Comparison of ENCODE assay signal across 13 cellular contexts in genomic region chr10:35236739-35237138, GRCh38.
DNase-seq lines count a peak whose midpoint lies in the region; ATAC-seq, FAIRE-seq and TF ChIP-seq lines count a peak whose summit lies in the region.
"Had no signal": no experiment of that assay in that cellular context is flagged by ENCODE, and none has a peak within 500 bp of the region (broad histone marks: within the 10 kb centered on the region; RNA-seq: fewer than 3 reads in every experiment).

No MANE protein-coding gene starts in this region.

- H3K27ac ChIP-seq in C4-2B (no peak overlapping the region), WERI-Rb-1 (no peak overlapping the region), kidney (ENCODE audit: low read depth in 2 of 2, low read length in 2 of 2) (no peak overlapping the region)

- FAIRE-seq in kidney (lab: Jason Lieb, UNC) = no peak

- no peaks in the 10 kb centered on the region for H3K4me1 Mint-ChIP-seq in HFFc6 (ENCODE audit: low read depth)

- H3K27me3 ChIP-seq in WERI-Rb-1 (ENCODE audit: insufficient read depth, low read depth, severe bottlenecking) = no peaks in the 10 kb centered on the region

- H3K36me3 ChIP-seq in WERI-Rb-1 (no peaks in the 10 kb centered on the region), kidney (ENCODE audit: control insufficient read depth in 1 of 2, insufficient read depth in 2 of 2, low read length in 2 of 2) (no peaks in the 10 kb centered on the region)

- no peaks in the 10 kb centered on the region for H3K4me1 ChIP-seq in kidney (ENCODE audit: control insufficient read depth in 1 of 2, insufficient read depth in 1 of 2, low read depth in 1 of 2, low read length in 2 of 2)

- H3K9me3 Mint-ChIP-seq in HFFc6 = no peaks in the 10 kb centered on the region

- intact Hi-C loops in kidney (cut with DNase I) = no loop called here

- no peak for DNase-seq in HFFc6
- no peak for DNase-seq in WERI-Rb-1
- DNase-seq in kidney = no peak
- DNase-seq in NOMO-1 (lab: John Stamatoyannopoulos, UW; ENCODE audit: unreplicated experiment in 2 of 2) = no peak
- DNase-seq in stimulated activated CD4-positive, alpha-beta T cell treated with anti-CD3 and anti-CD28 coated beads, Interleukin-4, amount 100 ng/mL, for 1 hour = no peak
- no peak for DNase-seq in KBM-7
- DNase-seq: activated effector memory CD4-positive, alpha-beta T cell treated with Interleukin-2 at 50 U/mL for 16 hours; mesenchymal stem cell; stimulated activated CD4-positive, alpha-beta T cell treated with anti-CD3 and anti-CD28 coated beads, Interleukin-15, amount 100 ng/mL, for 24 hours; substantia nigra; T-helper 17 cell had no signal

- ATAC-seq in GM21381 (IDR thresholded peaks at IDR 0.05; ENCODE audit: unreplicated experiment) = no peak
- ATAC-seq: T-helper 17 cell had no signal

- no peak overlapping the region for H3K9ac ChIP-seq in kidney (ENCODE audit: low read length in 2 of 2)

- no peak overlapping the region for H3K4me3 Mint-ChIP-seq in HFFc6
- H3K4me3 Mint-ChIP-seq: T-helper 17 cell had no signal

- H3K27me3 Mint-ChIP-seq in HFFc6 (ENCODE audit: insufficient read depth) = peaks cover 2% of the 10 kb centered on the region; the same call in 1 of the 2 replicates

- no peaks in the 10 kb centered on the region for H3K36me3 Mint-ChIP-seq in HFFc6 (ENCODE audit: low read depth)

- in situ Hi-C loops in KBM-7 (cut with MboI; ENCODE audit: low pct_unique_long_range_greater_than_20kb, low sequenced_read_pairs) = no loop called here

- H3K9me3 ChIP-seq in WERI-Rb-1 (ENCODE audit: severe bottlenecking) (no peaks in the 10 kb centered on the region), kidney (ENCODE audit: control insufficient read depth in 1 of 2, low read length in 2 of 2) (no peaks in the 10 kb centered on the region)

- TF ChIP-seq CTCF in C4-2B (conservative IDR thresholded peaks at IDR 0.05) = peak; percentile 74
- peak; percentile 51 for TF ChIP-seq CTCF in HFFc6 (IDR thresholded peaks at IDR 0.05)
- TF ChIP-seq CTCF in WERI-Rb-1 (IDR thresholded peaks at IDR 0.05; ENCODE audit: low read depth, low read length) = 0 out of 2 replicates have a peak, but pooled peaks have one; percentile 20
- TF ChIP-seq CTCF in kidney (IDR thresholded peaks at IDR 0.05; ENCODE audit: borderline replicate concordance, extremely low read depth, insufficient read depth) = peak; percentile 23

- no peak overlapping the region for H3K4me3 ChIP-seq in WERI-Rb-1 (ENCODE audit: low read depth, low read length)
- H3K4me3 ChIP-seq in kidney (ENCODE audit: low read length in 2 of 2) = no peak overlapping the region

- H3K27ac Mint-ChIP-seq in HFFc6 = no peak overlapping the region
- H3K27ac Mint-ChIP-seq: T-helper 17 cell had no signal

Comparison
In these comparisons a context has a peak if more than half of its experiments do, and no peak if none do; other contexts are left out.
1. CTCF ChIP-seq: peak in every context shown above with its lines; median percentile 74 in C4-2B; 51 in HFFc6; 23 in kidney; 20 in WERI-Rb-1.